Comparison of ENCODE assay signal across 1 cellular context in the genomic region with DNA sequence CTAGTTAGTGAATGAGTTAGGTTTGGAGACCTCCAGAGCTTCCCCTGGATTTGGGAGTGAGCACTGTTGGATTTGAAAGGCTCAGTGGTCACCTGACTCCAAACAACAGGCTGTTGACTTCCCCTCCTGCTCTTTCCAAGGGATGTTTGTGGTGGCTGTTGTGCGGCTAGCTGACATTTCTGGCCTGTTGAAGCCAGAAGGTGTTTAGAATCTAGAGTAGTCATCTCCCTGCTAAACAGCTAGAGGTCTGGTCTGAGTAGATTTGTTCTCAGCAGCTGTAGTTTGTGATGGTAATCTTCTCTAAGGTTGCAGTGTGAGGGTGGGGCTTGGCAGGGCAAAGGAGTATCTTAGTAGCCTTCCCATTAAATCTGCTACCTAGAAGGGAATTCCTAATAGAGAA.
TF ChIP-seq lines count a peak whose summit lies in the region.

No MANE protein-coding gene starts in this region.

TF ChIP-seq in K562, 482 proteins besides CTCF, POLR2A, EP300 and RAD21 (continued from another document and continues in another):
- TF ChIP-seq, protein P1, sequence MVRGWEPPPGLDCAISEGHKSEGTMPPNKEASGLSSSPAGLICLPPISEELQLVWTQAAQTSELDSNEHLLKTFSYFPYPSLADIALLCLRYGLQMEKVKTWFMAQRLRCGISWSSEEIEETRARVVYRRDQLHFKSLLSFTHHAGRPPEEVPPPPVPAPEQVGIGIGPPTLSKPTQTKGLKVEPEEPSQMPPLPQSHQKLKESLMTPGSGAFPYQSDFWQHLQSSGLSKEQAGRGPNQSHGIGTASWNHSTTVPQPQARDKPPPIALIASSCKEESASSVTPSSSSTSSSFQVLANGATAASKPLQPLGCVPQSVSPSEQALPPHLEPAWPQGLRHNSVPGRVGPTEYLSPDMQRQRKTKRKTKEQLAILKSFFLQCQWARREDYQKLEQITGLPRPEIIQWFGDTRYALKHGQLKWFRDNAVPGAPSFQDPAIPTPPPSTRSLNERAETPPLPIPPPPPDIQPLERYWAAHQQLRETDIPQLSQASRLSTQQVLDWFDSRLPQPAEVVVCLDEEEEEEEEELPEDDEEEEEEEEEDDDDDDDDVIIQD (CRISPR knock-in tag; IDR thresholded peaks at IDR 0.05), result no peak
- 0 out of 2 replicates have a peak, but pooled peaks have one; percentile 9 for TF ChIP-seq MECOM (CRISPR knock-in tag; IDR thresholded peaks at IDR 0.05)
- no peak for TF ChIP-seq ZNF133 (CRISPR knock-in tag; IDR thresholded peaks at IDR 0.05)
- TF ChIP-seq MAZ (CRISPR knock-in tag; conservative IDR thresholded peaks at IDR 0.05 in 1 of 2, IDR thresholded peaks at IDR 0.05 in 1 of 2), result peak in 1 of 2 experiments; percentile 51; a peak in 1 of 4 replicates
- no peak for TF ChIP-seq U2AF1 (optimal IDR thresholded peaks at IDR 0.05; ENCODE audit: low read depth, low read length)
- peak; percentile 50 to 69; a peak in 3 of 4 replicates for TF ChIP-seq TRIM24 (IDR thresholded peaks at IDR 0.05)
- TF ChIP-seq, protein P2, sequence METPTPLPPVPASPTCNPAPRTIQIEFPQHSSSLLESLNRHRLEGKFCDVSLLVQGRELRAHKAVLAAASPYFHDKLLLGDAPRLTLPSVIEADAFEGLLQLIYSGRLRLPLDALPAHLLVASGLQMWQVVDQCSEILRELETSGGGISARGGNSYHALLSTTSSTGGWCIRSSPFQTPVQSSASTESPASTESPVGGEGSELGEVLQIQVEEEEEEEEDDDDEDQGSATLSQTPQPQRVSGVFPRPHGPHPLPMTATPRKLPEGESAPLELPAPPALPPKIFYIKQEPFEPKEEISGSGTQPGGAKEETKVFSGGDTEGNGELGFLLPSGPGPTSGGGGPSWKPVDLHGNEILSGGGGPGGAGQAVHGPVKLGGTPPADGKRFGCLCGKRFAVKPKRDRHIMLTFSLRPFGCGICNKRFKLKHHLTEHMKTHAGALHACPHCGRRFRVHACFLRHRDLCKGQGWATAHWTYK (CRISPR knock-in tag; IDR thresholded peaks at IDR 0.05), result no peak
- no peak for TF ChIP-seq LARP7 (IDR thresholded peaks at IDR 0.05)
- peak; percentile 85 for TF ChIP-seq TAL1 (IDR thresholded peaks at IDR 0.05)
- TF ChIP-seq, protein P3, sequence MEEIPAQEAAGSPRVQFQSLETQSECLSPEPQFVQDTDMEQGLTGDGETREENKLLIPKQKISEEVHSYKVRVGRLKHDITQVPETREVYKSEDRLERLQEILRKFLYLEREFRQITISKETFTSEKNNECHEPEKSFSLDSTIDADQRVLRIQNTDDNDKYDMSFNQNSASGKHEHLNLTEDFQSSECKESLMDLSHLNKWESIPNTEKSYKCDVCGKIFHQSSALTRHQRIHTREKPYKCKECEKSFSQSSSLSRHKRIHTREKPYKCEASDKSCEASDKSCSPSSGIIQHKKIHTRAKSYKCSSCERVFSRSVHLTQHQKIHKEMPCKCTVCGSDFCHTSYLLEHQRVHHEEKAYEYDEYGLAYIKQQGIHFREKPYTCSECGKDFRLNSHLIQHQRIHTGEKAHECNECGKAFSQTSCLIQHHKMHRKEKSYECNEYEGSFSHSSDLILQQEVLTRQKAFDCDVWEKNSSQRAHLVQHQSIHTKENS (CRISPR knock-in tag; IDR thresholded peaks at IDR 0.05), result no peak
- TF ChIP-seq TAF7 (tag; IDR thresholded peaks at IDR 0.05), result no peak
- no peak for TF ChIP-seq TCF7L2 (IDR thresholded peaks at IDR 0.05; ENCODE audit: low read depth, low read length)
- TF ChIP-seq ATF1 (CRISPR knock-in tag; IDR thresholded peaks at IDR 0.05), result no peak
- no peak for TF ChIP-seq ATF1 (tag; IDR thresholded peaks at IDR 0.05)
- no peak for TF ChIP-seq SNIP1 (IDR thresholded peaks at IDR 0.05; ENCODE audit: low read depth)
- no peak for TF ChIP-seq NUFIP1 (IDR thresholded peaks at IDR 0.05; ENCODE audit: partially characterized antibody)
- no peak for TF ChIP-seq PHB2 (IDR thresholded peaks at IDR 0.05; ENCODE audit: low read depth)
- no peak for TF ChIP-seq POLR2B (IDR thresholded peaks at IDR 0.05; ENCODE audit: low read depth, partially characterized antibody)
- TF ChIP-seq SLC30A9 (CRISPR knock-in tag; IDR thresholded peaks at IDR 0.05), result no peak
- TF ChIP-seq RAD51 (IDR thresholded peaks at IDR 0.05; ENCODE audit: borderline replicate concordance, low read depth), result peak; percentile 56
- TF ChIP-seq CBFA2T2 (conservative IDR thresholded peaks at IDR 0.05), result peak; percentile 82
- TF ChIP-seq ZNF717 (CRISPR knock-in tag; IDR thresholded peaks at IDR 0.05), result no peak
- TF ChIP-seq, protein P4, sequence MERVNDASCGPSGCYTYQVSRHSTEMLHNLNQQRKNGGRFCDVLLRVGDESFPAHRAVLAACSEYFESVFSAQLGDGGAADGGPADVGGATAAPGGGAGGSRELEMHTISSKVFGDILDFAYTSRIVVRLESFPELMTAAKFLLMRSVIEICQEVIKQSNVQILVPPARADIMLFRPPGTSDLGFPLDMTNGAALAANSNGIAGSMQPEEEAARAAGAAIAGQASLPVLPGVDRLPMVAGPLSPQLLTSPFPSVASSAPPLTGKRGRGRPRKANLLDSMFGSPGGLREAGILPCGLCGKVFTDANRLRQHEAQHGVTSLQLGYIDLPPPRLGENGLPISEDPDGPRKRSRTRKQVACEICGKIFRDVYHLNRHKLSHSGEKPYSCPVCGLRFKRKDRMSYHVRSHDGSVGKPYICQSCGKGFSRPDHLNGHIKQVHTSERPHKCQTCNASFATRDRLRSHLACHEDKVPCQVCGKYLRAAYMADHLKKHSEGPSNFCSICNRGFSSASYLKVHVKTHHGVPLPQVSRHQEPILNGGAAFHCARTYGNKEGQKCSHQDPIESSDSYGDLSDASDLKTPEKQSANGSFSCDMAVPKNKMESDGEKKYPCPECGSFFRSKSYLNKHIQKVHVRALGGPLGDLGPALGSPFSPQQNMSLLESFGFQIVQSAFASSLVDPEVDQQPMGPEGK (CRISPR knock-in tag; IDR thresholded peaks at IDR 0.05; ENCODE audit: borderline replicate concordance), result no peak
- TF ChIP-seq STAT5A (IDR thresholded peaks at IDR 0.05; ENCODE audit: borderline replicate concordance, low read length), result peak; percentile 52; the same call in 1 of the 2 replicates
- TF ChIP-seq ETS2 (tag; IDR thresholded peaks at IDR 0.05; ENCODE audit: borderline replicate concordance, poor library complexity, severe bottlenecking), result no peak
- no peak for TF ChIP-seq PCBP1 (IDR thresholded peaks at IDR 0.05; ENCODE audit: low read depth, low read length, poor library complexity, severe bottlenecking)
- TF ChIP-seq TARDBP (IDR thresholded peaks at IDR 0.05), result no peak
- TF ChIP-seq ZKSCAN3 (CRISPR knock-in tag; IDR thresholded peaks at IDR 0.05), result no peak
- no peak for TF ChIP-seq HEY1 (CRISPR knock-in tag; IDR thresholded peaks at IDR 0.05; ENCODE audit: borderline replicate concordance)
- TF ChIP-seq ILK (tag; IDR thresholded peaks at IDR 0.05; ENCODE audit: borderline replicate concordance, low read depth), result no peak
- peak; percentile 63; the same call in 1 of the 2 replicates for TF ChIP-seq PML (IDR thresholded peaks at IDR 0.05; ENCODE audit: low read length)
- peak; percentile 87 for TF ChIP-seq ARID1B (IDR thresholded peaks at IDR 0.05)
- no peak for TF ChIP-seq TGIF2 (CRISPR knock-in tag; IDR thresholded peaks at IDR 0.05)
- no peak for TF ChIP-seq ZNF324 (CRISPR knock-in tag; IDR thresholded peaks at IDR 0.05)
- no peak for TF ChIP-seq MTA3 (IDR thresholded peaks at IDR 0.05; ENCODE audit: borderline replicate concordance)
- TF ChIP-seq, protein P5, sequence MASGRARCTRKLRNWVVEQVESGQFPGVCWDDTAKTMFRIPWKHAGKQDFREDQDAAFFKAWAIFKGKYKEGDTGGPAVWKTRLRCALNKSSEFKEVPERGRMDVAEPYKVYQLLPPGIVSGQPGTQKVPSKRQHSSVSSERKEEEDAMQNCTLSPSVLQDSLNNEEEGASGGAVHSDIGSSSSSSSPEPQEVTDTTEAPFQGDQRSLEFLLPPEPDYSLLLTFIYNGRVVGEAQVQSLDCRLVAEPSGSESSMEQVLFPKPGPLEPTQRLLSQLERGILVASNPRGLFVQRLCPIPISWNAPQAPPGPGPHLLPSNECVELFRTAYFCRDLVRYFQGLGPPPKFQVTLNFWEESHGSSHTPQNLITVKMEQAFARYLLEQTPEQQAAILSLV (tag; IDR thresholded peaks at IDR 0.05), result no peak
- TF ChIP-seq, protein P6, sequence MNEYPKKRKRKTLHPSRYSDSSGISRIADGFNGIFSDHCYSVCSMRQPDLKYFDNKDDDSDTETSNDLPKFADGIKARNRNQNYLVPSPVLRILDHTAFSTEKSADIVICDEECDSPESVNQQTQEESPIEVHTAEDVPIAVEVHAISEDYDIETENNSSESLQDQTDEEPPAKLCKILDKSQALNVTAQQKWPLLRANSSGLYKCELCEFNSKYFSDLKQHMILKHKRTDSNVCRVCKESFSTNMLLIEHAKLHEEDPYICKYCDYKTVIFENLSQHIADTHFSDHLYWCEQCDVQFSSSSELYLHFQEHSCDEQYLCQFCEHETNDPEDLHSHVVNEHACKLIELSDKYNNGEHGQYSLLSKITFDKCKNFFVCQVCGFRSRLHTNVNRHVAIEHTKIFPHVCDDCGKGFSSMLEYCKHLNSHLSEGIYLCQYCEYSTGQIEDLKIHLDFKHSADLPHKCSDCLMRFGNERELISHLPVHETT (CRISPR knock-in tag; conservative IDR thresholded peaks at IDR 0.05 in 1 of 2, IDR thresholded peaks at IDR 0.05 in 1 of 2), result peak in 1 of 2 experiments; percentile 50; a peak in 1 of 4 replicates
- no peak for TF ChIP-seq ZNF347 (CRISPR knock-in tag; IDR thresholded peaks at IDR 0.05; ENCODE audit: low read depth)
- 0 out of 2 replicates have a peak, but pooled peaks have one; percentile 45 for TF ChIP-seq GATA2 (CRISPR knock-in tag; IDR thresholded peaks at IDR 0.05)
- no peak for TF ChIP-seq NCOA1 (IDR thresholded peaks at IDR 0.05; ENCODE audit: low read depth)
- TF ChIP-seq ZNF274 (IDR thresholded peaks at IDR 0.05; ENCODE audit: borderline replicate concordance, low read depth, low read length), result no peak
- TF ChIP-seq ZNF551 (CRISPR knock-in tag; IDR thresholded peaks at IDR 0.05), result no peak
- no peak for TF ChIP-seq HIVEP1 (CRISPR knock-in tag; IDR thresholded peaks at IDR 0.05)
- TF ChIP-seq TCF3 (CRISPR knock-in tag; IDR thresholded peaks at IDR 0.05), result peak; percentile 75
- TF ChIP-seq LEF1 (IDR thresholded peaks at IDR 0.05), result 0 out of 2 replicates have a peak, but pooled peaks have one; percentile 38
- no peak for TF ChIP-seq KDM4B (IDR thresholded peaks at IDR 0.05; ENCODE audit: borderline replicate concordance in 2 of 2, low read depth in 1 of 2)
- TF ChIP-seq, protein P7, sequence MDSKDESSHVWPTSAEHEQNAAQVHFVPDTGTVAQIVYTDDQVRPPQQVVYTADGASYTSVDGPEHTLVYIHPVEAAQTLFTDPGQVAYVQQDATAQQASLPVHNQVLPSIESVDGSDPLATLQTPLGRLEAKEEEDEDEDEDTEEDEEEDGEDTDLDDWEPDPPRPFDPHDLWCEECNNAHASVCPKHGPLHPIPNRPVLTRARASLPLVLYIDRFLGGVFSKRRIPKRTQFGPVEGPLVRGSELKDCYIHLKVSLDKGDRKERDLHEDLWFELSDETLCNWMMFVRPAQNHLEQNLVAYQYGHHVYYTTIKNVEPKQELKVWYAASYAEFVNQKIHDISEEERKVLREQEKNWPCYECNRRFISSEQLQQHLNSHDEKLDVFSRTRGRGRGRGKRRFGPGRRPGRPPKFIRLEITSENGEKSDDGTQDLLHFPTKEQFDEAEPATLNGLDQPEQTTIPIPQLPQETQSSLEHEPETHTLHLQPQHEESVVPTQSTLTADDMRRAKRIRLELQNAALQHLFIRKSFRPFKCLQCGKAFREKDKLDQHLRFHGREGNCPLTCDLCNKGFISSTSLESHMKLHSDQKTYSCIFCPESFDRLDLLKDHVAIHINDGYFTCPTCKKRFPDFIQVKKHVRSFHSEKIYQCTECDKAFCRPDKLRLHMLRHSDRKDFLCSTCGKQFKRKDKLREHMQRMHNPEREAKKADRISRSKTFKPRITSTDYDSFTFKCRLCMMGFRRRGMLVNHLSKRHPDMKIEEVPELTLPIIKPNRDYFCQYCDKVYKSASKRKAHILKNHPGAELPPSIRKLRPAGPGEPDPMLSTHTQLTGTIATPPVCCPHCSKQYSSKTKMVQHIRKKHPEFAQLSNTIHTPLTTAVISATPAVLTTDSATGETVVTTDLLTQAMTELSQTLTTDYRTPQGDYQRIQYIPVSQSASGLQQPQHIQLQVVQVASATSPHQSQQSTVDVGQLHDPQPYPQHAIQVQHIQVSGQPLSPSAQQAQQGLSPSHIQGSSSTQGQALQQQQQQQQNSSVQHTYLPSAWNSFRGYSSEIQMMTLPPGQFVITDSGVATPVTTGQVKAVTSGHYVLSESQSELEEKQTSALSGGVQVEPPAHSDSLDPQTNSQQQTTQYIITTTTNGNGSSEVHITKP (IDR thresholded peaks at IDR 0.05; ENCODE audit: partially characterized antibody), result no peak
- no peak for TF ChIP-seq MEF2A (IDR thresholded peaks at IDR 0.05; ENCODE audit: control insufficient read depth, low read depth, low read length)
- peak; percentile 86 for TF ChIP-seq CBFA2T3 (IDR thresholded peaks at IDR 0.05)
- TF ChIP-seq ZFX (CRISPR knock-in tag; IDR thresholded peaks at IDR 0.05), result no peak
- no peak for TF ChIP-seq TBL1XR1 (IDR thresholded peaks at IDR 0.05; ENCODE audit: low read length in 2 of 2)
- peak; percentile 48 for TF ChIP-seq SMAD4 (CRISPR knock-in tag; conservative IDR thresholded peaks at IDR 0.05)
- TF ChIP-seq SIN3B (IDR thresholded peaks at IDR 0.05; ENCODE audit: low read depth), result no peak
- TF ChIP-seq ZNF76 (CRISPR knock-in tag; IDR thresholded peaks at IDR 0.05; ENCODE audit: borderline replicate concordance), result no peak
- TF ChIP-seq MAFF (IDR thresholded peaks at IDR 0.05; ENCODE audit: low read length), result no peak
- no peak for TF ChIP-seq SRSF3 (IDR thresholded peaks at IDR 0.05; ENCODE audit: insufficient read depth, low read length)
- peak; percentile 69 for TF ChIP-seq MTA2 (IDR thresholded peaks at IDR 0.05; ENCODE audit: low read depth)
- TF ChIP-seq YBX1 (IDR thresholded peaks at IDR 0.05), result no peak
- peak; percentile 14; the same call in 1 of the 2 replicates for TF ChIP-seq EHMT2 (IDR thresholded peaks at IDR 0.05)
- TF ChIP-seq MAFG (tag; conservative IDR thresholded peaks at IDR 0.05), result 0 out of 2 replicates have a peak, but pooled peaks have one; percentile 13
- TF ChIP-seq PHB (CRISPR knock-in tag; IDR thresholded peaks at IDR 0.05), result no peak
- TF ChIP-seq MTF1 (CRISPR knock-in tag; IDR thresholded peaks at IDR 0.05; ENCODE audit: borderline replicate concordance), result no peak
- no peak for TF ChIP-seq FUS (optimal IDR thresholded peaks at IDR 0.05; ENCODE audit: low read depth, low read length)
- TF ChIP-seq SUPT5H (IDR thresholded peaks at IDR 0.05), result no peak
- no peak for TF ChIP-seq ZNF584 (CRISPR knock-in tag; IDR thresholded peaks at IDR 0.05; ENCODE audit: low read depth)
- no peak for TF ChIP-seq ZBTB8A (IDR thresholded peaks at IDR 0.05; ENCODE audit: partially characterized antibody)
- TF ChIP-seq ZNF507 (tag; conservative IDR thresholded peaks at IDR 0.05), result 0 out of 2 replicates have a peak, but pooled peaks have one; percentile 14
- TF ChIP-seq NCOA4 (IDR thresholded peaks at IDR 0.05; ENCODE audit: partially characterized antibody), result no peak
- TF ChIP-seq CREBBP (IDR thresholded peaks at IDR 0.05; ENCODE audit: low read depth, low read length), result no peak
- no peak for TF ChIP-seq HDAC2 (IDR thresholded peaks at IDR 0.05)
- peak; percentile 89 for TF ChIP-seq TEAD4 (IDR thresholded peaks at IDR 0.05; ENCODE audit: low read length)
- no peak for TF ChIP-seq TEAD4 (CRISPR knock-in tag; IDR thresholded peaks at IDR 0.05; ENCODE audit: borderline replicate concordance)
- TF ChIP-seq JUNB (CRISPR knock-in tag; conservative IDR thresholded peaks at IDR 0.05), result no peak
